In genomic region chr7:123552641-123553040, GRCh38 we compare ENCODE assay signal across 28 cellular contexts. TPM values are rescaled to one million over a fixed set of nuclear protein-coding genes. Genes with fewer than 3 reads are reported as not detected.
"Had no signal": no experiment of that assay in that cellular context is flagged by ENCODE, and none has a peak within 500 bp of the region (broad histone marks: within the 10 kb centered on the region; RNA-seq: fewer than 3 reads in every experiment).

No MANE protein-coding gene starts in this region.

- H3K27ac ChIP-seq: adrenal gland, body of pancreas, esophagus muscularis mucosa, foreskin keratinocyte, left lung, neutrophil, skin epidermis, vagina, VCaP had no signal

- DNase-seq: activated CD4-positive, alpha-beta T cell treated with anti-CD3 and anti-CD28 coated beads for 4 hours; activated CD4-positive, alpha-beta T cell treated with anti-CD3 and anti-CD28 coated beads, Interleukin-2, amount 50 U/mL, for 4 hours; activated CD8-positive, alpha-beta memory T cell treated with anti-CD3 and anti-CD28 coated beads for 24 hours; activated effector memory CD4-positive, alpha-beta T cell treated with Interleukin-2 at 50 U/mL for 16 hours; activated naive CD4-positive, alpha-beta T cell treated with Interleukin-2 at 50 U/mL for 16 hours; activated naive CD8-positive, alpha-beta T cell treated with anti-CD3 and anti-CD28 coated beads for 36 hours; adrenal gland; aorta; body of pancreas; caudate nucleus; foreskin keratinocyte; heart right ventricle; left lung; stimulated activated CD4-positive, alpha-beta T cell treated with anti-CD3 and anti-CD28 coated beads, Interleukin-12 subunit alpha, Interleukin-12 subunit beta, amount 100 ng/mL, for 4 hours; stimulated activated CD4-positive, alpha-beta T cell treated with anti-CD3 and anti-CD28 coated beads, Interleukin-4, amount 100 ng/mL, for 1 hour; T-helper 2 cell had no signal

- H3K27me3 ChIP-seq: adrenal gland, body of pancreas, esophagus muscularis mucosa, foreskin keratinocyte, heart right ventricle, left lung, neutrophil, vagina had no signal

- H3K9me3 ChIP-seq: adrenal gland, body of pancreas, esophagus muscularis mucosa, left lung, neutrophil, vagina had no signal

- ATAC-seq: body of pancreas; foreskin keratinocyte; left lung; sciatic nerve; stimulated activated effector memory CD8-positive, alpha-beta T cell treated with anti-CD3 and anti-CD28 coated beads, Interleukin-12 subunit alpha, Interleukin-12 subunit beta, amount 100 ng/mL, for 72 hours had no signal

- H3K4me1 ChIP-seq: foreskin keratinocyte had no signal

- H3K4me3 ChIP-seq: adrenal gland, body of pancreas, esophagus muscularis mucosa, heart right ventricle, left lung, skin epidermis, vagina had no signal

RNA-seq across cellular contexts. Expression of gene ASB15, which starts 49.0 kb away (rescaled TPM):
- total RNA-seq: activated naive CD8-positive, alpha-beta T cell treated with anti-CD3 and anti-CD28 coated beads for 36 hours; adrenal gland; aorta; body of pancreas; esophagus muscularis mucosa; foreskin keratinocyte; left lung; lung microvascular endothelial cell; mucosa of gallbladder; osteocyte; posterior vena cava; sciatic nerve; subcutaneous adipose tissue; vagina had no signal
- polyA plus RNA-seq: adrenal gland, foreskin keratinocyte had no signal
